ENCODE assay signal across 20 cellular contexts in genomic region chr12:50778663-50779590, GRCh38. TPM values are rescaled to one million over a fixed set of nuclear protein-coding genes. Genes with fewer than 3 reads are reported as not detected.
A peak's percentile ranks its signal among the peaks of the same experiment; 100 is the strongest.
DNase-seq lines count a peak whose midpoint lies in the region; ATAC-seq, FAIRE-seq and TF ChIP-seq lines count a peak whose summit lies in the region.
"Had no signal": no experiment of that assay in that cellular context is flagged by ENCODE, and none has a peak within 500 bp of the region (broad histone marks: within the 10 kb centered on the region; RNA-seq: fewer than 3 reads in every experiment).

No MANE protein-coding gene starts in this region.

- WGBS in hepatocyte (ENCODE audit: low lambda C conversion rate, missing lambda C conversion rate), result 86% methylated on average over 8 of the region's 8 CpGs
- WGBS in small intestine, 3 donors, result 50 to 78% (median 61%) methylated on average over 8 of the region's 8 CpGs

- no peak overlapping the region for H3K4me2 ChIP-seq in hepatocyte

- peak overlapping the region; percentile 70 for H3K27ac Mint-ChIP-seq in activated T-cell treated with anti-CD3 and anti-CD28 coated beads, Interleukin-2, amount 50 U/mL, for 72 hours
- H3K27ac Mint-ChIP-seq: H9 had no signal

- H3K9me3 ChIP-seq in hepatocyte (ENCODE audit: low read depth), result no peaks in the 10 kb centered on the region
- H3K9me3 ChIP-seq in small intestine (ENCODE audit: control insufficient read depth, low read depth), result no peaks in the 10 kb centered on the region

- no peaks in the 10 kb centered on the region for H3K9me3 Mint-ChIP-seq in activated T-cell treated with anti-CD3 and anti-CD28 coated beads, Interleukin-2, amount 50 U/mL, for 72 hours
- H3K9me3 Mint-ChIP-seq: H9 had no signal

- no peaks in the 10 kb centered on the region for H3K9me2 ChIP-seq in hepatocyte (replicated peaks; ENCODE audit: insufficient read depth)

- no peak overlapping the region for H3K4me3 Mint-ChIP-seq in activated T-cell treated with anti-CD3 and anti-CD28 coated beads, Interleukin-2, amount 50 U/mL, for 72 hours
- H3K4me3 Mint-ChIP-seq: H9 had no signal

- in situ Hi-C loops in SK-MEL-5 (cut with HindIII; ENCODE audit: low pct_unique_long_range_greater_than_20kb, low sequenced_read_pairs), result no loop called here

- H3K27me3 ChIP-seq in hepatocyte, result no peaks in the 10 kb centered on the region
- no peaks in the 10 kb centered on the region for H3K27me3 ChIP-seq in small intestine (ENCODE audit: control insufficient read depth in 2 of 2, insufficient read depth in 2 of 2, low read length in 2 of 2)

- no peak for ATAC-seq in activated T-cell treated with anti-CD3 and anti-CD28 coated beads, Interleukin-2, amount 50 U/mL, for 72 hours (replicated peaks in 1 of 2)
- no peak for ATAC-seq in HG03159 (IDR thresholded peaks at IDR 0.05; ENCODE audit: unreplicated experiment)
- no peak for ATAC-seq in stimulated activated naive CD8-positive, alpha-beta T cell treated with anti-CD3 and anti-CD28 coated beads, Interleukin-15, Interleukin-2, amounts not matched to agents 100 U/mL and 50 U/mL, for 24 hours

- H3K27ac ChIP-seq in hepatocyte, result peak overlapping the region; percentile 83
- H3K27ac ChIP-seq in small intestine (ENCODE audit: low read depth in 1 of 2, low read length in 1 of 2), result peak overlapping the region; percentile 48 to 68
- H3K27ac ChIP-seq: 22Rv1 had no signal

- H3K79me2 ChIP-seq in hepatocyte, result peaks cover 80% of the 10 kb centered on the region

- no peak for DNase-seq in activated T-cell treated with anti-CD3 and anti-CD28 coated beads, Interleukin-2, amount 50 U/mL, for 72 hours
- DNase-seq in activated T-cell treated with anti-CD3 and anti-CD28 coated beads, Interleukin-2, amount 50 U/mL, for 1 hour, result no peak
- peak; percentile 46 for DNase-seq in SK-MEL-5 (ENCODE audit: low read depth, low spot score)
- DNase-seq in hepatocyte (ENCODE audit: low spot score), result peak; percentile 12
- DNase-seq in small intestine, result peak; percentile 60
- no peak for DNase-seq in DMS79 (lab: John Stamatoyannopoulos, UW)
- no peak for DNase-seq in stimulated activated naive CD8-positive, alpha-beta T cell treated with anti-CD3 and anti-CD28 coated beads, Interleukin-15, Interleukin-2, amounts not matched to agents 100 U/mL and 50 U/mL, for 24 hours
- DNase-seq: DMS 273 treated with DMSO at 0.1 percent for 48 hours, H9, NCI-H1105, NCI-H1694 treated with DMSO at 0.1 percent for 48 hours, NCI-H2107, NCI-H510A treated with DMSO at 0.1 percent for 48 hours, NCI-H82, OCI-M1, SHP77 had no signal

- H3K4me3 ChIP-seq in hepatocyte (no peak overlapping the region), small intestine (ENCODE audit: low read depth in 1 of 2, low read length in 2 of 2) (no peak overlapping the region)

- peaks cover 9% of the 10 kb centered on the region for H4K20me1 ChIP-seq in hepatocyte (ENCODE audit: insufficient read depth, poor library complexity, severe bottlenecking)

- H3K36me3 Mint-ChIP-seq in activated T-cell treated with anti-CD3 and anti-CD28 coated beads, Interleukin-2, amount 50 U/mL, for 72 hours (ENCODE audit: insufficient read depth in 2 of 2), result peaks cover 2 to 7% of the 10 kb centered on the region in 2 donors

- no peak for FAIRE-seq in small intestine (lab: Jason Lieb, UNC)
- FAIRE-seq: G401.6, HTR-8/SVneo had no signal

- no peak for TF ChIP-seq CTCF in hepatocyte (IDR thresholded peaks at IDR 0.05; ENCODE audit: poor library complexity)

- H3K4me1 Mint-ChIP-seq in activated T-cell treated with anti-CD3 and anti-CD28 coated beads, Interleukin-2, amount 50 U/mL, for 72 hours (ENCODE audit: low read depth), result peaks cover 43% of the 10 kb centered on the region
- H3K4me1 Mint-ChIP-seq: H9 had no signal

- no peaks in the 10 kb centered on the region for H3K4me1 ChIP-seq in hepatocyte (ENCODE audit: insufficient read depth)
- no peaks in the 10 kb centered on the region for H3K4me1 ChIP-seq in small intestine (ENCODE audit: control insufficient read depth in 2 of 2, insufficient read depth in 1 of 2, low read depth in 1 of 2, low read length in 1 of 2)

- no peaks in the 10 kb centered on the region for H3K27me3 Mint-ChIP-seq in activated T-cell treated with anti-CD3 and anti-CD28 coated beads, Interleukin-2, amount 50 U/mL, for 72 hours (ENCODE audit: low read depth)

- H3K36me3 ChIP-seq in hepatocyte (replicated peaks; ENCODE audit: insufficient read depth, low read depth) (no peaks in the 10 kb centered on the region), small intestine (ENCODE audit: control insufficient read depth in 2 of 2, insufficient read depth in 2 of 2, low read length in 2 of 2) (peaks cover 0 to 3% of the 10 kb centered on the region in 2 donors)

- H2AFZ ChIP-seq in hepatocyte, result no peak overlapping the region

RNA-seq across cellular contexts. Expression of gene ATF1, which starts 15.0 kb away (rescaled TPM):
- total RNA-seq in activated T-cell treated with anti-CD3 and anti-CD28 coated beads, Interleukin-2, amount 50 U/mL, for 72 hours, result 10 to 100 TPM; 66.6 to 82.3 TPM
- 32.1 and 35.5 TPM in 2 replicates for total RNA-seq in SK-MEL-5 (2014; rRNA removed; shearing (Covaris generic))
- polyA plus RNA-seq in SK-MEL-5 (2015; cell fraction: cytosol; rRNA removed), result 19.8 and 23.6 TPM in 2 replicates
- 25.8 and 26.0 TPM in 2 replicates for polyA plus RNA-seq in SK-MEL-5 (2015; cell fraction: nucleus; rRNA removed)
- 35.5 and 36.1 TPM in 2 replicates for total RNA-seq in hepatocyte
- polyA plus RNA-seq in hepatocyte (24.1 and 24.7 TPM in 2 replicates), small intestine (10 to 100 TPM; 16.3 to 18.9 (median 16.5) TPM)

Comparison
In these comparisons a context has a peak if more than half of its experiments do, and no peak if none do; other contexts are left out.
1. DNase-seq: peak in SK-MEL-5 (single experiment), hepatocyte (single experiment) and small intestine (single experiment); none in activated T-cell treated with anti-CD3 and anti-CD28 coated beads, Interleukin-2, amount 50 U/mL, for 72 hours (0 of 2), activated T-cell treated with anti-CD3 and anti-CD28 coated beads, Interleukin-2, amount 50 U/mL, for 1 hour (single experiment), DMS79 (single experiment) and stimulated activated naive CD8-positive, alpha-beta T cell treated with anti-CD3 and anti-CD28 coated beads, Interleukin-15, Interleukin-2, amounts not matched to agents 100 U/mL and 50 U/mL, for 24 hours (single experiment).